Comparison of ENCODE assay signal across 28 cellular contexts in the genomic region with DNA sequence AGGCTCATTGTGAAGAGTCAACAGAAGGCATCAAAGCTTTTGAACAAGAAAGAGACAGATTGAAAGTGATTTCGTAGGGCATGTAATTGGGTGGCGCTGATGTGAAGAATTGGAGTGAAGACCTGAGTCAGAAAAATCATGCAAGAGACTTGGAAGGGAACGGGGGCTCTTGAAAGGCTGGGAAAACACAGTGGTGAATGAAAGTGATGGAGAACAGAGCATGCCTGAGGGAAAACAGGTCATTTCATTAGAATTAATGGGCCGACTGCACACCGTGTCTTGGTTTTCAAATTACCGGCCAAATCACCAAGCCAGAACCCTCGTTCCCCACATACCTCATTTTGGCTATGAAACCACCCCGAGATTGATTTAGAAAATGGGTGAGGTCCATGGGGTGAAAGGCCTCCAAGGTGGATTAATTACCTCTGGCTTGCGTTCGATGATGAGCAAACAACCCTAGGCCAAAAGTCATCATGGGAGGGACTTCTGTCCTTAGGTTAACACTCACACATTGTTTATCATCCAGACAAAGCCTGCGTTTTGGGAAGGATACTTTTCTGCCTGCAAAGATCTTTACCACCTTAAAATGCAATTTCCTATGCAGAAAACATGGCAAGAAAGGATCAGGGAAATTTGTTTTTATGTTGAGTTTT. TPM values are rescaled to one million over a fixed set of nuclear protein-coding genes. Genes with fewer than 3 reads are reported as not detected.
"Had no signal": no experiment of that assay in that cellular context is flagged by ENCODE, and none has a peak within 500 bp of the region (broad histone marks: within the 10 kb centered on the region; RNA-seq: fewer than 3 reads in every experiment).

No MANE protein-coding gene starts in this region.

- H3K4me1 ChIP-seq: left ventricle myocardium inferior, prostate gland, sigmoid colon, spleen, suprapubic skin, tibial artery, vagina had no signal

- H3K36me3 Mint-ChIP-seq: mesothelial cell of epicardium; naive B cell; natural killer cell; stimulated activated effector memory CD8-positive, alpha-beta T cell treated with anti-CD3 and anti-CD28 coated beads, Interleukin-12 subunit alpha, Interleukin-12 subunit beta, amount 100 ng/mL, for 72 hours had no signal

- DNase-seq: hippocampal formation; kidney glomerular epithelial cell; left cardiac atrium; left ventricle myocardium inferior; mesendoderm; naive B cell; natural killer cell; nephron progenitor cell; ovary; retina; right cardiac atrium; sigmoid colon; small intestine; spleen; stimulated activated CD4-positive, alpha-beta T cell treated with anti-CD3 and anti-CD28 coated beads, Interleukin-4, amount 100 ng/mL, for 24 hours; stimulated activated naive CD4-positive, alpha-beta T cell; tibial artery; trophoblast cell had no signal

- H3K27ac ChIP-seq: left ventricle myocardium inferior, ovary, prostate gland, sigmoid colon, spleen, suprapubic skin, thoracic aorta, tibial artery, vagina had no signal

- H3K9me3 Mint-ChIP-seq: mesothelial cell of epicardium; natural killer cell; nephron progenitor cell; stimulated activated effector memory CD8-positive, alpha-beta T cell treated with anti-CD3 and anti-CD28 coated beads, Interleukin-12 subunit alpha, Interleukin-12 subunit beta, amount 100 ng/mL, for 72 hours; stimulated activated naive CD8-positive, alpha-beta T cell treated with anti-CD3 and anti-CD28 coated beads, Interleukin-15, Interleukin-2, amounts not matched to agents 100 ng/mL and 50 ng/mL, for 24 hours had no signal

- H3K4me3 ChIP-seq: left ventricle myocardium inferior, lung, ovary, prostate gland, sigmoid colon, spleen, suprapubic skin, thoracic aorta, tibial artery, vagina had no signal

- H3K27me3 Mint-ChIP-seq: stimulated activated naive CD8-positive, alpha-beta T cell treated with anti-CD3 and anti-CD28 coated beads, Interleukin-15, Interleukin-2, amounts not matched to agents 100 ng/mL and 50 ng/mL, for 24 hours had no signal

- H3K27me3 ChIP-seq: ovary, sigmoid colon, suprapubic skin, tibial artery, vagina had no signal

- ATAC-seq: left cardiac atrium; natural killer cell; right cardiac atrium; stimulated activated effector memory CD8-positive, alpha-beta T cell treated with anti-CD3 and anti-CD28 coated beads, Interleukin-12 subunit alpha, Interleukin-12 subunit beta, amount 100 ng/mL, for 72 hours had no signal

- H3K36me3 ChIP-seq: left ventricle myocardium inferior, ovary, prostate gland, sigmoid colon, spleen, suprapubic skin, thoracic aorta, tibial artery, vagina had no signal

- H3K9me3 ChIP-seq: left ventricle myocardium inferior, ovary, prostate gland, sigmoid colon, spleen, suprapubic skin, thoracic aorta, tibial artery, vagina had no signal

- H3K27ac Mint-ChIP-seq: mesothelial cell of epicardium; naive B cell; natural killer cell; nephron progenitor cell; stimulated activated effector memory CD8-positive, alpha-beta T cell treated with anti-CD3 and anti-CD28 coated beads, Interleukin-12 subunit alpha, Interleukin-12 subunit beta, amount 100 ng/mL, for 72 hours; stimulated activated naive CD8-positive, alpha-beta T cell treated with anti-CD3 and anti-CD28 coated beads, Interleukin-15, Interleukin-2, amounts not matched to agents 100 ng/mL and 50 ng/mL, for 24 hours had no signal

- H3K4me3 Mint-ChIP-seq: mesothelial cell of epicardium; naive B cell; natural killer cell; nephron progenitor cell; stimulated activated effector memory CD8-positive, alpha-beta T cell treated with anti-CD3 and anti-CD28 coated beads, Interleukin-12 subunit alpha, Interleukin-12 subunit beta, amount 100 ng/mL, for 72 hours; stimulated activated naive CD8-positive, alpha-beta T cell treated with anti-CD3 and anti-CD28 coated beads, Interleukin-15, Interleukin-2, amounts not matched to agents 100 ng/mL and 50 ng/mL, for 24 hours had no signal

- H3K4me1 Mint-ChIP-seq: mesothelial cell of epicardium; naive B cell; natural killer cell; stimulated activated effector memory CD8-positive, alpha-beta T cell treated with anti-CD3 and anti-CD28 coated beads, Interleukin-12 subunit alpha, Interleukin-12 subunit beta, amount 100 ng/mL, for 72 hours had no signal

RNA-seq across cellular contexts. Expression of gene GALR1, which starts 48.4 kb away (rescaled TPM):
- total RNA-seq: lower leg skin, mesothelial cell of epicardium, natural killer cell, spleen had no signal
- polyA plus RNA-seq: keratinocyte, ovary, spleen had no signal
